ENCODE assay signal across 9 cellular contexts in genomic region chr6:34695729-34696188, GRCh38. TPM values are rescaled to one million over a fixed set of nuclear protein-coding genes. Genes with fewer than 3 reads are reported as not detected.
DNase-seq lines count a peak whose midpoint lies in the region; ATAC-seq and TF ChIP-seq lines count a peak whose summit lies in the region.
"Had no signal": no experiment of that assay in that cellular context is flagged by ENCODE, and none has a peak within 500 bp of the region (broad histone marks: within the 10 kb centered on the region; RNA-seq: fewer than 3 reads in every experiment).

No MANE protein-coding gene starts in this region.

- no peaks in the 10 kb centered on the region for H3K36me3 Mint-ChIP-seq in brain

- H4K8ac ChIP-seq in mesendoderm (ENCODE audit: low read depth, low read length) = no peak overlapping the region

- no peak for DNase-seq in heart right ventricle
- no peak for DNase-seq in Right ventricle myocardium superior
- DNase-seq in mesendoderm = no peak
- no peak for DNase-seq in aorta
- no peak for DNase-seq in stimulated activated CD4-positive, alpha-beta T cell treated with anti-CD3 and anti-CD28 coated beads, Interleukin-4, amount 100 ng/mL, for 24 hours
- no peak for DNase-seq in GDM1 (lab: John Stamatoyannopoulos, UW)
- DNase-seq: activated effector memory CD4-positive, alpha-beta T cell treated with Interleukin-2 at 50 U/mL for 16 hours had no signal

- peak overlapping the region; percentile 100 for H3K4me2 ChIP-seq in mesendoderm (ENCODE audit: low read length)

- no peak overlapping the region for H2BK5ac ChIP-seq in mesendoderm (ENCODE audit: low read length)

- peak overlapping the region; percentile 92 to 96 (median 93) for H3K27ac Mint-ChIP-seq in brain

- H3K27ac ChIP-seq in heart right ventricle (peak overlapping the region; percentile 91 to 99 (median 97)), mesendoderm (ENCODE audit: low read depth, low read length) (no peak overlapping the region), aorta (ENCODE audit: low read depth in 1 of 2, low read length in 2 of 2) (peak overlapping the region; percentile 59 to 89)

- ATAC-seq in heart right ventricle (peak in 1 of 8 donors; percentile 3), Right ventricle myocardium superior (ENCODE audit: poor library complexity) (no peak), aorta (ENCODE audit: low FRiP score) (no peak), GM21619 (IDR thresholded peaks at IDR 0.05; ENCODE audit: unreplicated experiment) (no peak)

- H3K9me3 Mint-ChIP-seq in brain = no peaks in the 10 kb centered on the region

- H3K9ac ChIP-seq in mesendoderm (ENCODE audit: low read length) = peak overlapping the region; percentile 97

- H3K79me1 ChIP-seq in mesendoderm (ENCODE audit: low read length) = peaks cover 11% of the 10 kb centered on the region

- H3K56ac ChIP-seq in mesendoderm (ENCODE audit: low read length) = peak overlapping the region; percentile 95

- H2BK120ac ChIP-seq in mesendoderm (ENCODE audit: low read depth, low read length) = no peak overlapping the region

- no peak overlapping the region for H3K18ac ChIP-seq in mesendoderm (ENCODE audit: low read length)

- peaks cover 31% of the 10 kb centered on the region for H3K79me2 ChIP-seq in mesendoderm (ENCODE audit: control insufficient read depth, insufficient read depth, low read length)

- H3K27me3 ChIP-seq in heart right ventricle (no peaks in the 10 kb centered on the region), mesendoderm (ENCODE audit: insufficient read depth, low read length, poor library complexity) (no peaks in the 10 kb centered on the region), aorta (ENCODE audit: control insufficient read depth in 1 of 2, insufficient read depth in 2 of 2, low read length in 1 of 2) (no peaks in the 10 kb centered on the region)

- peak overlapping the region; percentile 93 to 97 (median 95) for H3K4me3 Mint-ChIP-seq in brain

- WGBS in heart right ventricle, 2 donors = 4 to 9% methylated on average over 5 of the region's 5 CpGs
- WGBS in mesendoderm (ENCODE audit: extremely low coverage, insufficient coverage, low lambda C conversion rate) = no CpG with 5 or more reads among the region's 5 CpGs
- 1% methylated on average over 5 of the region's 5 CpGs for WGBS in aorta, 2 donors

- peak overlapping the region; percentile 29 for H3K23ac ChIP-seq in mesendoderm (ENCODE audit: low read length)

- TF ChIP-seq CTCF in heart right ventricle (IDR thresholded peaks at IDR 0.05) = no peak
- TF ChIP-seq CTCF in brain (conservative IDR thresholded peaks at IDR 0.05) = no peak

- peaks cover 48% of the 10 kb centered on the region for H3K4me1 Mint-ChIP-seq in brain

- H3K4me1 ChIP-seq in heart right ventricle = peaks cover 5 to 51% (median 37%) of the 10 kb centered on the region in 9 donors
- peaks cover 6% of the 10 kb centered on the region for H3K4me1 ChIP-seq in mesendoderm (ENCODE audit: control insufficient read depth, low read depth, low read length)
- H3K4me1 ChIP-seq in aorta (ENCODE audit: control insufficient read depth in 1 of 2, insufficient read depth in 2 of 2, low read length in 2 of 2) = peaks cover 0 to 4% of the 10 kb centered on the region in 2 donors

- H3K9me3 ChIP-seq in heart right ventricle (no peaks in the 10 kb centered on the region), aorta (ENCODE audit: control insufficient read depth, low read length) (no peaks in the 10 kb centered on the region)

- H4K5ac ChIP-seq in mesendoderm (ENCODE audit: low read length) = no peak overlapping the region

- H3K27me3 Mint-ChIP-seq in brain = peaks cover 8% of the 10 kb centered on the region

- no peak overlapping the region for H2BK15ac ChIP-seq in mesendoderm (replicated peaks; ENCODE audit: low read depth)

- intact Hi-C loops in heart right ventricle (cut with DNase I) (loop anchor here in 7 of 10 donors (2.0 to 10.0 kb wide), 4 partner anchors 38 to 62 kb away; partner anchors contain the start of gene SNRPC (in 5 of the 7)), Right ventricle myocardium superior (cut with DNase I) (no loop called here), aorta (cut with DNase I) (loop anchor here in 1 of 2 donors (5.0 kb wide), 2 partner anchors 38 to 83 kb away; no protein-coding TSS in a partner anchor)

- peak overlapping the region; percentile 67 for H2AK5ac ChIP-seq in mesendoderm (ENCODE audit: low read length)

- H3K4me3 ChIP-seq in heart right ventricle (peak overlapping the region; percentile 89 to 100 (median 96)), mesendoderm (ENCODE audit: low read length) (peak overlapping the region; percentile 99), aorta (ENCODE audit: low read length in 2 of 2) (peak overlapping the region; percentile 89 to 93)

- H3K36me3 ChIP-seq in heart right ventricle = peaks cover 0 to 5% (median 0%) of the 10 kb centered on the region in 9 donors
- no peaks in the 10 kb centered on the region for H3K36me3 ChIP-seq in mesendoderm (ENCODE audit: control insufficient read depth, insufficient read depth, low read length)
- no peaks in the 10 kb centered on the region for H3K36me3 ChIP-seq in aorta (ENCODE audit: control insufficient read depth in 1 of 2, insufficient read depth in 2 of 2, low read length in 1 of 2)

- no peak overlapping the region for H3K4ac ChIP-seq in mesendoderm (ENCODE audit: low read depth, low read length)

RNA-seq across cellular contexts. Expression of gene ILRUN, which starts 0.8 kb away (rescaled TPM):
- total RNA-seq in heart right ventricle (100 to 1,000 TPM in 8 of 10 donors, 10 to 100 TPM in 2; 86.9 to 157 (median 114) TPM), Right ventricle myocardium superior (132 TPM), aorta (10 to 100 TPM; 69.7 to 76.6 TPM)
- polyA plus RNA-seq in heart right ventricle (10 to 100 TPM; 54.9 to 63.0 TPM), brain (ENCODE audit: insufficient read depth, low read depth, low replicate concordance) (98.7 TPM), aorta (10 to 100 TPM; 46.7 to 62.2 TPM)
- polyA plus RNA-seq in mesendoderm (2013, experiment 1 of 2) = 38.4 TPM
- polyA plus RNA-seq in mesendoderm (2013, experiment 2 of 2) = 37.8 TPM
